14 cellular contexts compared by ENCODE assay signal in the genomic region with DNA sequence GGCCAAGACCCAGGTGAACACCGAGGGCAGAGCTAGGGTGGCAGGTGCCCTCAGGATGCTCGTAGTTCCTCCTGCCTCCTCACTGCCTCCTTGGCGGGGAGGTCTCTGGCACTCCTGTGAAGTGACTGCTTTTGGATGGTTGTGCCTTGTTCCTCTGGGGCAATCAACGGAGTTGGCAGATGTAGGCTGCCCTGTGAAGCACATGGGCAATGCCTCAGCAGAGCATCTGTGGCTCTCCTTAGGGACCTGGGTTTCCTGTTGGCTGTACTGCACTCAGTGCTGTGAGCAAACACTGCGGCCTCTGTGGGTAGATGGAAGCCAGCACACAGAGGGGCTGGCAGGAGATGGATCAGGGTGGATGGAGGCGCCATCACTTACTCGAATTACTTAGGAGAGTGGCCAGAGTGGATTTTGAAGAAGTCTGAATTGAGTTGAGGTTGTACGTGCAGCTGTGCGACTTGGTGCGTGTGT.
DNase-seq lines count a peak whose midpoint lies in the region; ATAC-seq and TF ChIP-seq lines count a peak whose summit lies in the region.
"Had no signal": no experiment of that assay in that cellular context is flagged by ENCODE, and none has a peak within 500 bp of the region (broad histone marks: within the 10 kb centered on the region; RNA-seq: fewer than 3 reads in every experiment).

No MANE protein-coding gene starts in this region.

- H3K36me3 Mint-ChIP-seq in osteocyte (ENCODE audit: unreplicated experiment) = peaks cover 3% of the 10 kb centered on the region

- H3K4me1 Mint-ChIP-seq in osteocyte (ENCODE audit: unreplicated experiment) = peaks cover 29% of the 10 kb centered on the region

- ATAC-seq in GM19463 (IDR thresholded peaks at IDR 0.05; ENCODE audit: unreplicated experiment) = no peak

- H3K4me3 Mint-ChIP-seq in osteocyte (ENCODE audit: unreplicated experiment) = no peak overlapping the region

- peak; percentile 45 for DNase-seq in AG08395 (ENCODE audit: low spot score)
- DNase-seq in MV-4-11 (lab: John Stamatoyannopoulos, UW) = peak; percentile 25
- peak; percentile 35 for DNase-seq in ecto neural progenitor cell (ENCODE audit: low spot score)
- peak; percentile 73 for DNase-seq in osteocyte (ENCODE audit: extremely low spot score, unreplicated experiment)
- DNase-seq in activated CD4-positive, alpha-beta T cell treated with anti-CD3 and anti-CD28 coated beads, Interleukin-2, amount 50 U/mL, for 4 hours = no peak
- DNase-seq in GM19238 (ENCODE audit: insufficient read length, low spot score) = no peak
- no peak for DNase-seq in RKO (ENCODE audit: low spot score)
- DNase-seq: activated naive CD4-positive, alpha-beta T cell; dermis blood vessel endothelial cell; HCEC 1CT; Kasumi-1; NCI-H526; thyroid gland had no signal

- H3K27me3 Mint-ChIP-seq in osteocyte (ENCODE audit: unreplicated experiment) = no peaks in the 10 kb centered on the region

- peaks cover 11% of the 10 kb centered on the region for H3K9me3 Mint-ChIP-seq in osteocyte (ENCODE audit: unreplicated experiment)

- H3K27ac Mint-ChIP-seq in osteocyte (ENCODE audit: unreplicated experiment) = peak overlapping the region; percentile 42

- TF ChIP-seq CTCF in osteocyte (IDR thresholded peaks at IDR 0.05) = no peak

Comparison
In these comparisons a context has a peak if more than half of its experiments do, and no peak if none do; other contexts are left out.
1. DNase-seq: peak in AG08395 (single experiment), MV-4-11 (single experiment), ecto neural progenitor cell (single experiment) and osteocyte (single experiment); none in activated CD4-positive, alpha-beta T cell treated with anti-CD3 and anti-CD28 coated beads, Interleukin-2, amount 50 U/mL, for 4 hours (0 of 2), GM19238 (single experiment) and RKO (single experiment).